ENCODE assay signal across 9 cellular contexts in genomic region chr10:18238875-18239485, GRCh38.
DNase-seq lines count a peak whose midpoint lies in the region; ATAC-seq, FAIRE-seq and TF ChIP-seq lines count a peak whose summit lies in the region.
"Had no signal": no experiment of that assay in that cellular context is flagged by ENCODE, and none has a peak within 500 bp of the region (broad histone marks: within the 10 kb centered on the region; RNA-seq: fewer than 3 reads in every experiment).

No MANE protein-coding gene starts in this region.

- H3K4me1 ChIP-seq in small intestine (ENCODE audit: control insufficient read depth in 2 of 2, insufficient read depth in 1 of 2, low read depth in 1 of 2, low read length in 1 of 2), result no peaks in the 10 kb centered on the region

- no peak overlapping the region for H3K27ac Mint-ChIP-seq in activated T-helper 1 cell treated with anti-CD3 and anti-CD28 coated beads, Interleukin-12 subunit alpha, Interleukin-12 subunit beta, Interleukin-2, Interleukin-4 antibody, amounts not matched to agents 30 ng/mL and 10 ng/mL and 1 ng/mL, durations not matched to agents 14 hours and 24 hours and 36 hours
- no peak overlapping the region for H3K27ac Mint-ChIP-seq in stimulated activated memory B cell treated with anti-CD40 and anti-IgM and Interleukin-4, amounts not matched to agents 10 μg/mL and 1 μg/mL and 100 μg/mL, for 72 hours
- H3K27ac Mint-ChIP-seq: stimulated activated naive CD8-positive, alpha-beta T cell treated with anti-CD3 and anti-CD28 coated beads, Interleukin-15, Interleukin-2, amounts not matched to agents 100 ng/mL and 50 ng/mL, for 24 hours had no signal

- ATAC-seq in stimulated activated memory B cell treated with anti-CD40 and anti-IgM and Interleukin-4, amounts not matched to agents 10 μg/mL and 1 μg/mL and 100 μg/mL, for 72 hours, result no peak

- no peak overlapping the region for H3K27ac ChIP-seq in small intestine (ENCODE audit: low read depth in 1 of 2, low read length in 1 of 2)

- H3K36me3 Mint-ChIP-seq in activated T-helper 1 cell treated with anti-CD3 and anti-CD28 coated beads, Interleukin-12 subunit alpha, Interleukin-12 subunit beta, Interleukin-2, Interleukin-4 antibody, amounts not matched to agents 30 ng/mL and 10 ng/mL and 1 ng/mL, durations not matched to agents 14 hours and 24 hours and 36 hours (ENCODE audit: low read depth), result no peaks in the 10 kb centered on the region
- H3K36me3 Mint-ChIP-seq in stimulated activated memory B cell treated with anti-CD40 and anti-IgM and Interleukin-4, amounts not matched to agents 10 μg/mL and 1 μg/mL and 100 μg/mL, for 72 hours, result no peaks in the 10 kb centered on the region

- H3K27me3 Mint-ChIP-seq in activated T-helper 1 cell treated with anti-CD3 and anti-CD28 coated beads, Interleukin-12 subunit alpha, Interleukin-12 subunit beta, Interleukin-2, Interleukin-4 antibody, amounts not matched to agents 30 ng/mL and 10 ng/mL and 1 ng/mL, durations not matched to agents 14 hours and 24 hours and 36 hours (ENCODE audit: insufficient read depth), result peaks cover 2% of the 10 kb centered on the region
- H3K27me3 Mint-ChIP-seq in stimulated activated memory B cell treated with anti-CD40 and anti-IgM and Interleukin-4, amounts not matched to agents 10 μg/mL and 1 μg/mL and 100 μg/mL, for 72 hours, result no peaks in the 10 kb centered on the region

- FAIRE-seq in GM19239 (lab: Jason Lieb, UNC), result peak; percentile 76
- no peak for FAIRE-seq in small intestine (lab: Jason Lieb, UNC)

- no peak overlapping the region for H3K4me3 ChIP-seq in fibroblast of villous mesenchyme (ENCODE audit: low read depth, low read length)
- H3K4me3 ChIP-seq in small intestine (ENCODE audit: low read depth in 1 of 2, low read length in 2 of 2), result no peak overlapping the region

- 61 to 76% (median 73%) methylated on average over 8 of the region's 8 CpGs for WGBS in small intestine, 3 donors

- intact Hi-C loops in activated T-helper 1 cell treated with anti-CD3 and anti-CD28 coated beads, Interleukin-12 subunit alpha, Interleukin-12 subunit beta, Interleukin-2, Interleukin-4 antibody, amounts not matched to agents 30 ng/mL and 10 ng/mL and 1 ng/mL, durations not matched to agents 14 hours and 24 hours and 36 hours (cut with micrococcal nuclease), result loop anchor here (1.0 kb wide), 1 partner anchor 632 kb away; no protein-coding TSS in a partner anchor

- H3K4me1 Mint-ChIP-seq in activated T-helper 1 cell treated with anti-CD3 and anti-CD28 coated beads, Interleukin-12 subunit alpha, Interleukin-12 subunit beta, Interleukin-2, Interleukin-4 antibody, amounts not matched to agents 30 ng/mL and 10 ng/mL and 1 ng/mL, durations not matched to agents 14 hours and 24 hours and 36 hours (ENCODE audit: low read depth), result no peaks in the 10 kb centered on the region
- H3K4me1 Mint-ChIP-seq in stimulated activated memory B cell treated with anti-CD40 and anti-IgM and Interleukin-4, amounts not matched to agents 10 μg/mL and 1 μg/mL and 100 μg/mL, for 72 hours, result no peaks in the 10 kb centered on the region

- no peaks in the 10 kb centered on the region for H3K9me3 ChIP-seq in small intestine (ENCODE audit: control insufficient read depth, low read depth)

- peak; percentile 72 for TF ChIP-seq CTCF in AG09319 (IDR thresholded peaks at IDR 0.05; ENCODE audit: low read depth, low read length)
- TF ChIP-seq CTCF in fibroblast of villous mesenchyme (IDR thresholded peaks at IDR 0.05; ENCODE audit: insufficient read depth, low read depth, low read length), result peak; percentile 62

- no peaks in the 10 kb centered on the region for H3K27me3 ChIP-seq in small intestine (ENCODE audit: control insufficient read depth in 2 of 2, insufficient read depth in 2 of 2, low read length in 2 of 2)

- H3K4me3 Mint-ChIP-seq in activated T-helper 1 cell treated with anti-CD3 and anti-CD28 coated beads, Interleukin-12 subunit alpha, Interleukin-12 subunit beta, Interleukin-2, Interleukin-4 antibody, amounts not matched to agents 30 ng/mL and 10 ng/mL and 1 ng/mL, durations not matched to agents 14 hours and 24 hours and 36 hours, result no peak overlapping the region
- no peak overlapping the region for H3K4me3 Mint-ChIP-seq in stimulated activated memory B cell treated with anti-CD40 and anti-IgM and Interleukin-4, amounts not matched to agents 10 μg/mL and 1 μg/mL and 100 μg/mL, for 72 hours
- H3K4me3 Mint-ChIP-seq: stimulated activated naive CD8-positive, alpha-beta T cell treated with anti-CD3 and anti-CD28 coated beads, Interleukin-15, Interleukin-2, amounts not matched to agents 100 ng/mL and 50 ng/mL, for 24 hours had no signal

- no peaks in the 10 kb centered on the region for H3K9me3 Mint-ChIP-seq in activated T-helper 1 cell treated with anti-CD3 and anti-CD28 coated beads, Interleukin-12 subunit alpha, Interleukin-12 subunit beta, Interleukin-2, Interleukin-4 antibody, amounts not matched to agents 30 ng/mL and 10 ng/mL and 1 ng/mL, durations not matched to agents 14 hours and 24 hours and 36 hours
- H3K9me3 Mint-ChIP-seq in stimulated activated memory B cell treated with anti-CD40 and anti-IgM and Interleukin-4, amounts not matched to agents 10 μg/mL and 1 μg/mL and 100 μg/mL, for 72 hours, result no peaks in the 10 kb centered on the region
- H3K9me3 Mint-ChIP-seq: stimulated activated naive CD8-positive, alpha-beta T cell treated with anti-CD3 and anti-CD28 coated beads, Interleukin-15, Interleukin-2, amounts not matched to agents 100 ng/mL and 50 ng/mL, for 24 hours had no signal

- no peaks in the 10 kb centered on the region for H3K36me3 ChIP-seq in small intestine (ENCODE audit: control insufficient read depth in 2 of 2, insufficient read depth in 2 of 2, low read length in 2 of 2)

- DNase-seq in AG09319 (ENCODE audit: extremely low read depth, low read depth) (peak; percentile 37), GM19239 (ENCODE audit: insufficient read length, low spot score) (no peak), RPMI7951 (ENCODE audit: low read depth) (peak; percentile 44), fibroblast of villous mesenchyme (ENCODE audit: low read depth) (peak; percentile 56), small intestine (peak; percentile 26), NCI-H774 (lab: John Stamatoyannopoulos, UW) (no peak)
- DNase-seq in activated T-helper 1 cell treated with anti-CD3 and anti-CD28 coated beads, Interleukin-12 subunit alpha, Interleukin-12 subunit beta, Interleukin-2, Interleukin-4 antibody, amounts not matched to agents 30 ng/mL and 10 ng/mL and 1 ng/mL, durations not matched to agents 14 hours and 24 hours and 36 hours (ENCODE audit: low spot score), result no peak

Comparison
In these comparisons a context has a peak if more than half of its experiments do, and no peak if none do; other contexts are left out.
1. DNase-seq: peak in AG09319 (single experiment), RPMI7951 (single experiment), fibroblast of villous mesenchyme (single experiment) and small intestine (single experiment); none in GM19239 (single experiment), activated T-helper 1 cell treated with anti-CD3 and anti-CD28 coated beads, Interleukin-12 subunit alpha, Interleukin-12 subunit beta, Interleukin-2, Interleukin-4 antibody, amounts not matched to agents 30 ng/mL and 10 ng/mL and 1 ng/mL, durations not matched to agents 14 hours and 24 hours and 36 hours (single experiment) and NCI-H774 (single experiment).